Comparison of ENCODE assay signal across 1 cellular context in genomic region chr11:74321487-74322188, GRCh38.
TF ChIP-seq lines count a peak whose summit lies in the region.

No MANE protein-coding gene starts in this region.

TF ChIP-seq in GM23338, 12 proteins besides CTCF, POLR2A, EP300 and RAD21 (continued from another document):
- TF ChIP-seq, protein P1, sequence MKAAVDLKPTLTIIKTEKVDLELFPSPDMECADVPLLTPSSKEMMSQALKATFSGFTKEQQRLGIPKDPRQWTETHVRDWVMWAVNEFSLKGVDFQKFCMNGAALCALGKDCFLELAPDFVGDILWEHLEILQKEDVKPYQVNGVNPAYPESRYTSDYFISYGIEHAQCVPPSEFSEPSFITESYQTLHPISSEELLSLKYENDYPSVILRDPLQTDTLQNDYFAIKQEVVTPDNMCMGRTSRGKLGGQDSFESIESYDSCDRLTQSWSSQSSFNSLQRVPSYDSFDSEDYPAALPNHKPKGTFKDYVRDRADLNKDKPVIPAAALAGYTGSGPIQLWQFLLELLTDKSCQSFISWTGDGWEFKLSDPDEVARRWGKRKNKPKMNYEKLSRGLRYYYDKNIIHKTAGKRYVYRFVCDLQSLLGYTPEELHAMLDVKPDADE (IDR thresholded peaks at IDR 0.05), result no peak
- TF ChIP-seq JUNB (IDR thresholded peaks at IDR 0.05; ENCODE audit: unreplicated experiment) (no peak), EZH2 (IDR thresholded peaks at IDR 0.05; ENCODE audit: low read depth, unreplicated experiment) (no peak), NANOG (IDR thresholded peaks at IDR 0.05; ENCODE audit: borderline replicate concordance) (no peak), ZNF114 (CRISPR knock-in tag; IDR thresholded peaks at IDR 0.05) (no peak), ZNF331 (CRISPR knock-in tag; IDR thresholded peaks at IDR 0.05; ENCODE audit: low read depth) (no peak), POLR2AphosphoS5 (IDR thresholded peaks at IDR 0.05; ENCODE audit: low read depth) (no peak)
